ENCODE assay signal across 17 cellular contexts in genomic region chr6:71544028-71544427, GRCh38.
A peak's percentile ranks its signal among the peaks of the same experiment; 100 is the strongest.
DNase-seq lines count a peak whose midpoint lies in the region; ATAC-seq and TF ChIP-seq lines count a peak whose summit lies in the region.
"Had no signal": no experiment of that assay in that cellular context is flagged by ENCODE, and none has a peak within 500 bp of the region (broad histone marks: within the 10 kb centered on the region; RNA-seq: fewer than 3 reads in every experiment).

No MANE protein-coding gene starts in this region.

- POLR2A ChIA-PET in AG04450 (lab: Yijun Ruan, JAX) = no interaction called here

- H3K9ac ChIP-seq in HUES64 (ENCODE audit: low read depth, low read length) = no peak overlapping the region

- peak overlapping the region; percentile 21 for H3K27ac Mint-ChIP-seq in mesothelial cell of epicardium
- H3K27ac Mint-ChIP-seq: activated CD4-positive, alpha-beta T cell treated with anti-CD3 and anti-CD28 coated beads, Interleukin-2, amount 10 ng/mL, durations not matched to agents 7 days and 5 days; activated naive CD4-positive, alpha-beta T cell treated with anti-CD3 and anti-CD28 coated beads, Interleukin-2, amount 50 U/mL, for 72 hours; endodermal cell; progenitor cell of endocrine pancreas had no signal

- DNase-seq in AG04450 (ENCODE audit: low read depth, low spot score) = peak; percentile 11
- DNase-seq in choroid plexus epithelial cell (ENCODE audit: low read depth) = peak; percentile 81
- DNase-seq in mesothelial cell of epicardium (ENCODE audit: low spot score in 2 of 2, unreplicated experiment in 2 of 2) = no peak
- DNase-seq in stimulated activated CD4-positive, alpha-beta T cell treated with anti-CD3 and anti-CD28 coated beads, Interleukin-4, amount 100 ng/mL, for 24 hours = no peak
- DNase-seq in NCI-H526 treated with DMSO at 0.1 percent for 48 hours (lab: John Stamatoyannopoulos, UW) = no peak
- no peak for DNase-seq in NCI-H345 (lab: John Stamatoyannopoulos, UW)
- DNase-seq: activated CD4-positive, alpha-beta T cell treated with anti-CD3 and anti-CD28 coated beads, Interleukin-2, amount 10 ng/mL, durations not matched to agents 7 days and 5 days; endodermal cell; glutamatergic neuron; NK-92 treated with Interleukin-12 subunit alpha and Interleukin-12 subunit beta, amount 100 ng/mL, for 24 hours; SHP77 treated with DMSO at 0.1 percent for 48 hours; stimulated activated CD4-positive, alpha-beta T cell treated with anti-CD3 and anti-CD28 coated beads, Interleukin-15, amount 100 ng/mL, for 24 hours had no signal

- H3K9me3 ChIP-seq in AG04450 (ENCODE audit: control insufficient read depth, insufficient read depth, low read length) (no peaks in the 10 kb centered on the region), HUES64 (ENCODE audit: insufficient read depth, low read depth, low read length) (no peaks in the 10 kb centered on the region)

- H3K4me1 Mint-ChIP-seq in mesothelial cell of epicardium = peaks cover 10% of the 10 kb centered on the region
- H3K4me1 Mint-ChIP-seq: activated CD4-positive, alpha-beta T cell treated with anti-CD3 and anti-CD28 coated beads, Interleukin-2, amount 10 ng/mL, durations not matched to agents 7 days and 5 days; central memory CD8-positive, alpha-beta T cell; endodermal cell had no signal

- H3K27me3 ChIP-seq in AG04450 (ENCODE audit: control insufficient read depth, insufficient read depth, low read length) = no peaks in the 10 kb centered on the region
- no peaks in the 10 kb centered on the region for H3K27me3 ChIP-seq in HUES64 (ENCODE audit: insufficient read depth, low read length)

- peaks cover 20% of the 10 kb centered on the region for H3K4me1 ChIP-seq in HUES64 (ENCODE audit: insufficient read depth, low read length)

- WGBS in HUES64 = 75% methylated on average over 3 of the region's 4 CpGs

- TF ChIP-seq CTCF in AG04450 (IDR thresholded peaks at IDR 0.05; ENCODE audit: low read depth, low read length) (no peak), choroid plexus epithelial cell (conservative IDR thresholded peaks at IDR 0.05; ENCODE audit: low read depth, low read length) (no peak), mesothelial cell of epicardium (IDR thresholded peaks at IDR 0.05; ENCODE audit: unreplicated experiment) (no peak)

- H3K27me3 Mint-ChIP-seq in mesothelial cell of epicardium (ENCODE audit: low read depth) = no peaks in the 10 kb centered on the region
- H3K27me3 Mint-ChIP-seq: activated CD4-positive, alpha-beta T cell treated with anti-CD3 and anti-CD28 coated beads, Interleukin-2, amount 10 ng/mL, durations not matched to agents 7 days and 5 days; central memory CD8-positive, alpha-beta T cell; progenitor cell of endocrine pancreas had no signal

- H3K36me3 Mint-ChIP-seq in mesothelial cell of epicardium = no peaks in the 10 kb centered on the region
- H3K36me3 Mint-ChIP-seq: activated naive CD4-positive, alpha-beta T cell treated with anti-CD3 and anti-CD28 coated beads, Interleukin-2, amount 50 U/mL, for 72 hours had no signal

- H3K4me3 ChIP-seq in AG04450 (ENCODE audit: low read depth, low read length) = no peak overlapping the region
- no peak overlapping the region for H3K4me3 ChIP-seq in HUES64 (ENCODE audit: low read length)
- no peak overlapping the region for H3K4me3 ChIP-seq in choroid plexus epithelial cell (ENCODE audit: low read depth, low read length)

- no peak overlapping the region for H3K4me3 Mint-ChIP-seq in mesothelial cell of epicardium
- H3K4me3 Mint-ChIP-seq: activated CD4-positive, alpha-beta T cell treated with anti-CD3 and anti-CD28 coated beads, Interleukin-2, amount 10 ng/mL, durations not matched to agents 7 days and 5 days; central memory CD8-positive, alpha-beta T cell; endodermal cell had no signal

- H3K9me3 Mint-ChIP-seq in mesothelial cell of epicardium = peaks cover 20% of the 10 kb centered on the region
- H3K9me3 Mint-ChIP-seq: activated CD4-positive, alpha-beta T cell treated with anti-CD3 and anti-CD28 coated beads, Interleukin-2, amount 10 ng/mL, durations not matched to agents 7 days and 5 days; activated naive CD4-positive, alpha-beta T cell treated with anti-CD3 and anti-CD28 coated beads, Interleukin-2, amount 50 U/mL, for 72 hours; central memory CD8-positive, alpha-beta T cell; endodermal cell had no signal

- no peak for ATAC-seq in GM18909 (IDR thresholded peaks at IDR 0.05; ENCODE audit: poor library complexity, unreplicated experiment)
- ATAC-seq: activated naive CD4-positive, alpha-beta T cell treated with anti-CD3 and anti-CD28 coated beads, Interleukin-2, amount 50 U/mL, for 72 hours had no signal

- no peak overlapping the region for H3K27ac ChIP-seq in AG04450 (ENCODE audit: low read depth, low read length)
- peak overlapping the region; percentile 43; the same call in 1 of the 2 replicates for H3K27ac ChIP-seq in HUES64 (ENCODE audit: low read depth, low read length)

- CTCF ChIA-PET in AG04450 (lab: Charles Lee) = interaction anchor here (2.0 kb wide), 1 partner anchor 10 kb away, joined by 15 read pairs; no protein-coding TSS in a partner anchor

- H3K36me3 ChIP-seq in HUES64 (ENCODE audit: insufficient read depth, low read length) = no peaks in the 10 kb centered on the region

Comparison
In these comparisons a context has a peak if more than half of its experiments do, and no peak if none do; other contexts are left out.
1. DNase-seq: peak in AG04450 (single experiment) and choroid plexus epithelial cell (single experiment); none in mesothelial cell of epicardium (0 of 2), stimulated activated CD4-positive, alpha-beta T cell treated with anti-CD3 and anti-CD28 coated beads, Interleukin-4, amount 100 ng/mL, for 24 hours (single experiment), NCI-H526 treated with DMSO at 0.1 percent for 48 hours (single experiment) and NCI-H345 (single experiment).